Comparison of ENCODE assay signal across 3 cellular contexts in the genomic region with DNA sequence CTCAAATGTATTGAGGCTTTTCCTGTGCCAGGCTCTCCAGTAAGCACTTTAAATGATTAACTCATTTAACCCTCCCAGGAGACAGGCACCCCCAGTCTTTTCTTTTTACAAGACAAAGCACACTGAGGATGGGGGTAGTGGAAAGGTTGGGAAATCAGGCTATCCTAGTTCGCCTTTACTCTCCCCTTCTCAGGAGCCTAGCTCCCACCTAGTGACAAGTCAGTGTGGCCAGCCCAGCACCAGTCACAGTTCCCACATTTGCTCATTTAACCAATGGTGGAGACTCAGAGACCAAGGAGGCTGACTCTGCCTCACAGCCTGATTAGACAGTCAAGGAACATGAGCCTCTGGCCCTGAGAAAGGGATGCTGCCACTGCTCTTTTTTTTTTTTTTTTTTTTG.
TF ChIP-seq lines count a peak whose summit lies in the region.

No MANE protein-coding gene starts in this region.

TF ChIP-seq in GM23338, 12 proteins besides CTCF, POLR2A, EP300 and RAD21:
- TF ChIP-seq CREB1 (CRISPR knock-in tag; IDR thresholded peaks at IDR 0.05; ENCODE audit: low read depth) (0 out of 2 replicates have a peak, but pooled peaks have one; percentile 19), NANOG (IDR thresholded peaks at IDR 0.05; ENCODE audit: borderline replicate concordance) (no peak)

TF ChIP-seq in HEK293, 187 proteins besides CTCF, POLR2A, EP300 and RAD21:
- TF ChIP-seq, protein P1, sequence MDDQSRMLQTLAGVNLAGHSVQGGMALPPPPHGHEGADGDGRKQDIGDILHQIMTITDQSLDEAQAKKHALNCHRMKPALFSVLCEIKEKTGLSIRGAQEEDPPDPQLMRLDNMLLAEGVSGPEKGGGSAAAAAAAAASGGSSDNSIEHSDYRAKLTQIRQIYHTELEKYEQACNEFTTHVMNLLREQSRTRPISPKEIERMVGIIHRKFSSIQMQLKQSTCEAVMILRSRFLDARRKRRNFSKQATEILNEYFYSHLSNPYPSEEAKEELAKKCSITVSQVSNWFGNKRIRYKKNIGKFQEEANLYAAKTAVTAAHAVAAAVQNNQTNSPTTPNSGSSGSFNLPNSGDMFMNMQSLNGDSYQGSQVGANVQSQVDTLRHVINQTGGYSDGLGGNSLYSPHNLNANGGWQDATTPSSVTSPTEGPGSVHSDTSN (CRISPR knock-in tag; IDR thresholded peaks at IDR 0.05), result no peak
- 0 out of 2 replicates have a peak, but pooled peaks have one; percentile 45 for TF ChIP-seq ZNF664 (tag by site-specific recombination; IDR thresholded peaks at IDR 0.05)
TF ChIP-seq in HEK293: peak in this region for 1.

TF ChIP-seq in H1, 55 proteins besides CTCF, POLR2A, EP300 and RAD21:
- TF ChIP-seq CEBPB (IDR thresholded peaks at IDR 0.05; ENCODE audit: low read depth, low read length) (peak; percentile 76), MAFK (IDR thresholded peaks at IDR 0.05; ENCODE audit: low read depth, low read length) (no peak), TBP (IDR thresholded peaks at IDR 0.05; ENCODE audit: low read depth, low read length) (no peak), KDM1A (IDR thresholded peaks at IDR 0.05; ENCODE audit: borderline replicate concordance, low read length) (peak; percentile 34; the same call in 1 of the 2 replicates)
- TF ChIP-seq, protein P2, sequence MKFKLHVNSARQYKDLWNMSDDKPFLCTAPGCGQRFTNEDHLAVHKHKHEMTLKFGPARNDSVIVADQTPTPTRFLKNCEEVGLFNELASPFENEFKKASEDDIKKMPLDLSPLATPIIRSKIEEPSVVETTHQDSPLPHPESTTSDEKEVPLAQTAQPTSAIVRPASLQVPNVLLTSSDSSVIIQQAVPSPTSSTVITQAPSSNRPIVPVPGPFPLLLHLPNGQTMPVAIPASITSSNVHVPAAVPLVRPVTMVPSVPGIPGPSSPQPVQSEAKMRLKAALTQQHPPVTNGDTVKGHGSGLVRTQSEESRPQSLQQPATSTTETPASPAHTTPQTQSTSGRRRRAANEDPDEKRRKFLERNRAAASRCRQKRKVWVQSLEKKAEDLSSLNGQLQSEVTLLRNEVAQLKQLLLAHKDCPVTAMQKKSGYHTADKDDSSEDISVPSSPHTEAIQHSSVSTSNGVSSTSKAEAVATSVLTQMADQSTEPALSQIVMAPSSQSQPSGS (IDR thresholded peaks at IDR 0.05; ENCODE audit: low read length), result 0 out of 2 replicates have a peak, but pooled peaks have one; percentile 45
TF ChIP-seq in H1: peak in this region for 3.
